Comparison of ENCODE assay signal across 8 cellular contexts in genomic region chr15:80996247-80996646, GRCh38. TPM values are rescaled to one million over a fixed set of nuclear protein-coding genes. Genes with fewer than 3 reads are reported as not detected.
DNase-seq lines count a peak whose midpoint lies in the region; TF ChIP-seq lines count a peak whose summit lies in the region.
"Had no signal": no experiment of that assay in that cellular context is flagged by ENCODE, and none has a peak within 500 bp of the region (broad histone marks: within the 10 kb centered on the region; RNA-seq: fewer than 3 reads in every experiment).

No MANE protein-coding gene starts in this region.

- intact Hi-C loops in activated T-helper 1 cell treated with anti-CD3 and anti-CD28 coated beads, Interleukin-12 subunit alpha, Interleukin-12 subunit beta, Interleukin-2, Interleukin-4 antibody, amounts not matched to agents 30 ng/mL and 10 ng/mL and 1 ng/mL, durations not matched to agents 14 hours and 24 hours and 36 hours (cut with micrococcal nuclease), result loop anchor here (1.0 kb wide), 2 partner anchors 110 to 270 kb away; no protein-coding TSS in a partner anchor
- intact Hi-C loops in esophagus muscularis mucosa (cut with DNase I), result loop anchor here (10.0 kb wide), 2 partner anchors 329 to 1049 kb away; partner anchors contain the start of genes MEX3B and STARD5

- no peak for TF ChIP-seq POLR2A in esophagus muscularis mucosa (IDR thresholded peaks at IDR 0.05; ENCODE audit: low read depth)

- no peak overlapping the region for H3K4me3 Mint-ChIP-seq in activated T-helper 1 cell treated with anti-CD3 and anti-CD28 coated beads, Interleukin-12 subunit alpha, Interleukin-12 subunit beta, Interleukin-2, Interleukin-4 antibody, amounts not matched to agents 30 ng/mL and 10 ng/mL and 1 ng/mL, durations not matched to agents 14 hours and 24 hours and 36 hours

- DNase-seq in G401 (ENCODE audit: low spot score), result peak; percentile 24
- DNase-seq in HT-29 (ENCODE audit: low spot score), result peak; percentile 57
- DNase-seq in activated T-helper 1 cell treated with anti-CD3 and anti-CD28 coated beads, Interleukin-12 subunit alpha, Interleukin-12 subunit beta, Interleukin-2, Interleukin-4 antibody, amounts not matched to agents 30 ng/mL and 10 ng/mL and 1 ng/mL, durations not matched to agents 14 hours and 24 hours and 36 hours (ENCODE audit: low spot score), result no peak
- peak; percentile 37 for DNase-seq in medulla oblongata (ENCODE audit: extremely low spot score)
- no peak for DNase-seq in esophagus muscularis mucosa (ENCODE audit: extremely low spot score)
- DNase-seq in cortex of kidney (lab: John Stamatoyannopoulos, UW), result no peak
- DNase-seq in middle frontal gyrus (ENCODE audit: extremely low spot score, low spot score), result no peak
- DNase-seq: stimulated activated CD4-positive, alpha-beta T cell treated with anti-CD3 and anti-CD28 coated beads, Interleukin-4, amount 100 ng/mL, for 1 hour had no signal

- no peaks in the 10 kb centered on the region for H3K36me3 ChIP-seq in esophagus muscularis mucosa

- peaks cover 52% of the 10 kb centered on the region for H3K4me1 Mint-ChIP-seq in activated T-helper 1 cell treated with anti-CD3 and anti-CD28 coated beads, Interleukin-12 subunit alpha, Interleukin-12 subunit beta, Interleukin-2, Interleukin-4 antibody, amounts not matched to agents 30 ng/mL and 10 ng/mL and 1 ng/mL, durations not matched to agents 14 hours and 24 hours and 36 hours (ENCODE audit: low read depth)

- no peaks in the 10 kb centered on the region for H3K9me3 Mint-ChIP-seq in activated T-helper 1 cell treated with anti-CD3 and anti-CD28 coated beads, Interleukin-12 subunit alpha, Interleukin-12 subunit beta, Interleukin-2, Interleukin-4 antibody, amounts not matched to agents 30 ng/mL and 10 ng/mL and 1 ng/mL, durations not matched to agents 14 hours and 24 hours and 36 hours

- no peaks in the 10 kb centered on the region for H3K27me3 ChIP-seq in esophagus muscularis mucosa

- in situ Hi-C loops in G401 (cut with HindIII; ENCODE audit: low sequenced_read_pairs), result no loop called here

- WGBS in esophagus muscularis mucosa, result 100% methylated on average over 1 of the region's 1 CpG

- peaks cover 9 to 21% (median 16%) of the 10 kb centered on the region in 4 donors for H3K4me1 ChIP-seq in esophagus muscularis mucosa

- peak overlapping the region; percentile 27 for H3K27ac Mint-ChIP-seq in activated T-helper 1 cell treated with anti-CD3 and anti-CD28 coated beads, Interleukin-12 subunit alpha, Interleukin-12 subunit beta, Interleukin-2, Interleukin-4 antibody, amounts not matched to agents 30 ng/mL and 10 ng/mL and 1 ng/mL, durations not matched to agents 14 hours and 24 hours and 36 hours

- no peak overlapping the region for H3K4me3 ChIP-seq in esophagus muscularis mucosa

- H3K9me3 ChIP-seq in esophagus muscularis mucosa, result no peaks in the 10 kb centered on the region

- H3K27me3 Mint-ChIP-seq in activated T-helper 1 cell treated with anti-CD3 and anti-CD28 coated beads, Interleukin-12 subunit alpha, Interleukin-12 subunit beta, Interleukin-2, Interleukin-4 antibody, amounts not matched to agents 30 ng/mL and 10 ng/mL and 1 ng/mL, durations not matched to agents 14 hours and 24 hours and 36 hours (ENCODE audit: insufficient read depth), result peaks cover 2% of the 10 kb centered on the region

- H3K36me3 Mint-ChIP-seq in activated T-helper 1 cell treated with anti-CD3 and anti-CD28 coated beads, Interleukin-12 subunit alpha, Interleukin-12 subunit beta, Interleukin-2, Interleukin-4 antibody, amounts not matched to agents 30 ng/mL and 10 ng/mL and 1 ng/mL, durations not matched to agents 14 hours and 24 hours and 36 hours (ENCODE audit: low read depth), result no peaks in the 10 kb centered on the region

- TF ChIP-seq CTCF in esophagus muscularis mucosa (IDR thresholded peaks at IDR 0.05), result peak in 1 of 3 experiments; percentile 41

- TF ChIP-seq EP300 in esophagus muscularis mucosa (IDR thresholded peaks at IDR 0.05), result no peak

- H3K27ac ChIP-seq in esophagus muscularis mucosa (replicated peaks in 1 of 4), result no peak overlapping the region

RNA-seq across cellular contexts. Expression of gene TLNRD1, which starts 4.5 kb away (rescaled TPM):
- total RNA-seq in G401 (2014; rRNA removed; shearing (Covaris generic)), result 40.7 and 42.6 TPM in 2 replicates
- total RNA-seq in HT-29 (2014; rRNA removed; shearing (Covaris generic)), result 64.1 and 67.1 TPM in 2 replicates
- 30.2 and 30.8 TPM in 2 replicates for total RNA-seq in activated T-helper 1 cell treated with anti-CD3 and anti-CD28 coated beads, Interleukin-12 subunit alpha, Interleukin-12 subunit beta, Interleukin-2, Interleukin-4 antibody, amounts not matched to agents 30 ng/mL and 10 ng/mL and 1 ng/mL, durations not matched to agents 14 hours and 24 hours and 36 hours
- 10 to 100 TPM; 15.8 to 45.7 (median 33.1) TPM for total RNA-seq in esophagus muscularis mucosa

RNA-seq across cellular contexts. Expression of gene MESD, which starts 6.6 kb away (rescaled TPM):
- total RNA-seq in G401 (2014; rRNA removed; shearing (Covaris generic)), result 25.1 and 29.6 TPM in 2 replicates
- total RNA-seq in HT-29 (2014; rRNA removed; shearing (Covaris generic)), result 15.5 and 18.1 TPM in 2 replicates
- total RNA-seq in activated T-helper 1 cell treated with anti-CD3 and anti-CD28 coated beads, Interleukin-12 subunit alpha, Interleukin-12 subunit beta, Interleukin-2, Interleukin-4 antibody, amounts not matched to agents 30 ng/mL and 10 ng/mL and 1 ng/mL, durations not matched to agents 14 hours and 24 hours and 36 hours, result 29.5 and 30.2 TPM in 2 replicates
- 10 to 100 TPM; 14.1 to 17.4 (median 14.5) TPM for total RNA-seq in esophagus muscularis mucosa

Comparison
In these comparisons a context has a peak if more than half of its experiments do, and no peak if none do; other contexts are left out.
1. DNase-seq: peak in G401 (single experiment), HT-29 (single experiment) and medulla oblongata (single experiment); none in activated T-helper 1 cell treated with anti-CD3 and anti-CD28 coated beads, Interleukin-12 subunit alpha, Interleukin-12 subunit beta, Interleukin-2, Interleukin-4 antibody, amounts not matched to agents 30 ng/mL and 10 ng/mL and 1 ng/mL, durations not matched to agents 14 hours and 24 hours and 36 hours (single experiment), esophagus muscularis mucosa (single experiment), cortex of kidney (single experiment) and middle frontal gyrus (single experiment).